In the genomic region with DNA sequence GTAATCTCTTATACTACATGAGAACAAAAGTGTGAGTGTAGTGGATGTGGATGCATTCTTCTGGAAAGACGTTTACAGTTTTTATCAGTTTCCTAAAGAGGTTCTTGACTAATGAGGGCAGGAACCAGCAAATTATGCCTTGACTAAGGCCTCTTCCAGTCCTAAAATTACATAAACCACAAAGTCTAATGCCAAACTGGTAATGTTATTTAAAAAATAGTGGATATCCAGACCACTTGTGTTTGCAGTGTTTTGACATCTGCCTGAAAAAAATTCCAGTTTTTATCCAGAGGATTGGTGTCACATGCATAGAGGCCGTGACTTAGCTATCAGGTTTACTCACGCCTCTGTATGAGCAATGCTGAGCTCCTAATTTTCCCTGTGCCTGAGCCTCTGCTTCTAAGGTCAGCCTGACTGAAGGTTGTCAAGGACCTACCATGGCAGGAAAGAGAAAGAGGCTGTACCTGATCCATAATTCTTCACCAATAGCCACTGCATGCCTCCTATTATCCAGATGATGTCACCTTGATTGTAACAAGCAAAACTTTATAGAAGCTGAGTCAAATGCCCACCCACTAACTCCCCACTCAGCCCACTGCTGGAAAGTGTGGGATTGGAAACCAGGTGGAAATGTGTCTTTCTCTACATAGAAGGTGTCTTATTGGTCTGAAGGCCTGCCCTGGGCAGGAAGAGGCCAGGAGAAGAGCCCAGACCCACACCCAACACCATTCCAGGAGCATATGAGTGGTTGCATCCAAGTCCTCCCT, we compare ENCODE assay signal across 16 cellular contexts.
"Had no signal": no experiment of that assay in that cellular context is flagged by ENCODE, and none has a peak within 500 bp of the region (broad histone marks: within the 10 kb centered on the region; RNA-seq: fewer than 3 reads in every experiment).

No MANE protein-coding gene starts in this region.

- H3K4me1 ChIP-seq: psoas muscle had no signal

- DNase-seq: activated CD4-positive, alpha-beta T cell treated with anti-CD3 and anti-CD28 coated beads, Interleukin-2, amount 50 U/mL, for 1 hour; activated CD4-positive, CD25-positive, alpha-beta regulatory T cell; activated effector memory CD4-positive, alpha-beta T cell treated with anti-CD3 and anti-CD28 coated beads, Interleukin-2, amount 50 U/mL, for 16 hours; activated T-cell treated with anti-CD3 and anti-CD28 coated beads, Interleukin-2, amount 50 U/mL, for 4 hours; amygdala; effector memory CD8-positive, alpha-beta T cell; left colon; mammary epithelial cell; natural killer cell; occipital lobe; psoas muscle; sigmoid colon; stimulated activated CD4-positive, alpha-beta T cell treated with anti-CD3 and anti-CD28 coated beads, Interleukin-12 subunit alpha, Interleukin-12 subunit beta, amount 100 ng/mL, for 4 hours; stimulated activated naive CD4-positive, alpha-beta T cell; trophoblast cell had no signal

- H3K36me3 ChIP-seq: sigmoid colon had no signal

- H3K4me3 ChIP-seq: psoas muscle, sigmoid colon had no signal

- H3K27me3 ChIP-seq: sigmoid colon had no signal

- ATAC-seq: activated T-cell treated with anti-CD3 and anti-CD28 coated beads, Interleukin-2, amount 50 U/mL, for 4 hours; effector memory CD8-positive, alpha-beta T cell; natural killer cell; psoas muscle had no signal

- H3K9me3 ChIP-seq: psoas muscle, sigmoid colon had no signal

- H3K27ac ChIP-seq: epithelial cell of prostate, psoas muscle had no signal
